17 cellular contexts compared by ENCODE assay signal in genomic region chr3:23396746-23397145, GRCh38.
"Had no signal": no experiment of that assay in that cellular context is flagged by ENCODE, and none has a peak within 500 bp of the region (broad histone marks: within the 10 kb centered on the region; RNA-seq: fewer than 3 reads in every experiment).

No MANE protein-coding gene starts in this region.

- H3K4me3 ChIP-seq: body of pancreas, left lung had no signal

- H3K36me3 ChIP-seq: left lung, neutrophil had no signal

- H3K9me3 ChIP-seq: body of pancreas, left lung, neutrophil had no signal

- DNase-seq: activated CD4-positive, alpha-beta T cell treated with anti-CD3 and anti-CD28 coated beads for 48 hours; activated CD8-positive, alpha-beta memory T cell treated with anti-CD3 and anti-CD28 coated beads, Interleukin-2, amount 50 U/mL, for 48 hours; activated gamma-delta T cell treated with Interleukin-2 at 50 U/mL for 16 hours; activated T-cell treated with anti-CD3 and anti-CD28 coated beads, Interleukin-2, amount 50 U/mL, for 72 hours; amniotic stem cell; body of pancreas; cerebellar nuclear complex; effector memory CD4-positive, alpha-beta T cell; islet precursor cell; left lung; mesenchymal stem cell; naive thymus-derived CD8-positive, alpha-beta T cell; retina; stimulated activated CD4-positive, alpha-beta T cell treated with anti-CD3 and anti-CD28 coated beads, Interleukin-12 subunit alpha, Interleukin-12 subunit beta, amount 100 ng/mL, for 4 hours; stimulated activated CD4-positive, alpha-beta T cell treated with anti-CD3 and anti-CD28 coated beads, Interleukin-2, amount 100 ng/mL, for 48 hours had no signal

- H3K27me3 ChIP-seq: left lung, neutrophil had no signal

- H3K27ac ChIP-seq: body of pancreas, left lung, neutrophil had no signal

- ATAC-seq: activated T-cell treated with anti-CD3 and anti-CD28 coated beads, Interleukin-2, amount 50 U/mL, for 72 hours; body of pancreas; left lung; naive thymus-derived CD8-positive, alpha-beta T cell; stimulated activated memory B cell treated with anti-CD40 and anti-IgM and Interleukin-4, amounts not matched to agents 10 μg/mL and 1 μg/mL and 100 μg/mL, for 72 hours had no signal
